In the genomic region with DNA sequence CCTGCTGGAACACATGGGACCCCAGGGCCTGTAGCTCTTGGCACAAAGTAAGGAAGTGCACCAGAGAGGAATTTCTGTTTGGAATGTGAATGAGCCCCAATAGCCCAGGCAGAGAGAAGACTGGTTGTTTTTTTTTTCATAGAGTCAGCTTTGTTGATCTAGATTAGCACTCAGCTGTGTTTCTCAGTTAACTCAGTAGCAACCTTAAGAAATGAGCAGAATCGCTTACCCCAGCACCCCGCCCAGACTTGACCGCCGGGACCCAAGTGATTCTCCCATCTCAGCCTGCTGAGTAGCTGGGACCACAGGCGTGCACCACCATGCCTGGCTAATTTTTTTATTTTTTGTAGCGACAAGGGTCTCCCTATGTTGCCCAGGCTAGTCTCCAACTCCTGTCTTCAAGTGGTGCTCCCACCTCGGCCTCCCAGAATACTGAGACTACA, we compare ENCODE assay signal across 8 cellular contexts. TPM values are rescaled to one million over a fixed set of nuclear protein-coding genes. Genes with fewer than 3 reads are reported as not detected.
DNase-seq lines count a peak whose midpoint lies in the region; ATAC-seq and TF ChIP-seq lines count a peak whose summit lies in the region.

No MANE protein-coding gene starts in this region.

- H3K4me3 ChIP-seq in Caco-2 (ENCODE audit: low read depth, low read length) (no peak overlapping the region), LNCaP clone FGC (ENCODE audit: low read depth, low read length) (peak overlapping the region; percentile 93), colonic mucosa (peak overlapping the region; percentile 78), muscle layer of duodenum (ENCODE audit: low read depth in 1 of 2, low read length in 2 of 2) (peak overlapping the region; percentile 38 to 95)

- intact Hi-C loops in Caco-2 (cut with micrococcal nuclease; ENCODE audit: unreplicated experiment) (no loop called here), colonic mucosa (cut with DNase I) (no loop called here)

- H3K36me3 ChIP-seq in Caco-2 (ENCODE audit: control insufficient read depth, insufficient read depth, low read length) (peaks cover 1% of the 10 kb centered on the region; the same call in 1 of the 2 replicates), colonic mucosa (no peaks in the 10 kb centered on the region), muscle layer of duodenum (ENCODE audit: control insufficient read depth in 1 of 2, insufficient read depth in 2 of 2, low read length in 2 of 2) (peaks cover 5 to 15% of the 10 kb centered on the region in 2 donors)

- TF ChIP-seq CTCF in Caco-2 (IDR thresholded peaks at IDR 0.05; ENCODE audit: insufficient read depth in 1 of 2, low read depth in 1 of 2, low read length in 1 of 2, severe bottlenecking in 1 of 2, unreplicated experiment in 1 of 2) (no peak), LNCaP clone FGC (IDR thresholded peaks at IDR 0.05; ENCODE audit: control insufficient read depth, extremely low read depth, insufficient read depth) (no peak), colonic mucosa (IDR thresholded peaks at IDR 0.05) (no peak)

- peaks cover 19% of the 10 kb centered on the region for H3K4me1 Mint-ChIP-seq in Caco-2 (ENCODE audit: low read depth, unreplicated experiment)

- H3K4me1 ChIP-seq in Caco-2 (peaks cover 23% of the 10 kb centered on the region), colonic mucosa (no peaks in the 10 kb centered on the region), muscle layer of duodenum (ENCODE audit: control insufficient read depth in 1 of 2, insufficient read depth in 2 of 2, low read length in 2 of 2) (peaks cover 15 to 39% of the 10 kb centered on the region in 2 donors)

- H3K9me3 ChIP-seq in Caco-2 (no peaks in the 10 kb centered on the region), colonic mucosa (no peaks in the 10 kb centered on the region), muscle layer of duodenum (ENCODE audit: control insufficient read depth in 1 of 2, low read length in 2 of 2) (no peaks in the 10 kb centered on the region)

- H3K27ac Mint-ChIP-seq in Caco-2 (ENCODE audit: unreplicated experiment), result peak overlapping the region; percentile 99

- H3K36me3 Mint-ChIP-seq in Caco-2 (ENCODE audit: insufficient read depth, unreplicated experiment), result peaks cover 87% of the 10 kb centered on the region

- H3K9ac ChIP-seq in colonic mucosa (ENCODE audit: low read depth in 2 of 2, low read length in 2 of 2), result peak overlapping the region in 1 of 2 donors; percentile 95

- peak overlapping the region; percentile 93 for H3K4me3 Mint-ChIP-seq in Caco-2 (ENCODE audit: unreplicated experiment)

- CTCF ChIA-PET in Caco-2 (lab: Charles Lee), result interaction anchor here (0.6 to 1.1 kb wide), 3 partner anchors 11 to 14 kb away, joined by 3 to 6 read pairs (median 3); no protein-coding TSS in a partner anchor

- DNase-seq in Caco-2 (peak in 1 of 2 experiments; percentile 40), LNCaP clone FGC (ENCODE audit: low read depth) (no peak), colonic mucosa (no peak), SIG-M5 (lab: John Stamatoyannopoulos, UW) (no peak)
- DNase-seq in stimulated activated CD8-positive, alpha-beta memory T cell treated with anti-CD3 and anti-CD28 coated beads, Interleukin-4, amount 100 ng/mL, for 48 hours, result no peak

- ATAC-seq in HG03025 (IDR thresholded peaks at IDR 0.05; ENCODE audit: low FRiP score, unreplicated experiment), result no peak
- no peak for ATAC-seq in HG02970 (IDR thresholded peaks at IDR 0.05; ENCODE audit: low FRiP score, unreplicated experiment)

- POLR2A ChIA-PET in Caco-2 (lab: Charles Lee), result interaction anchor here (0.5 to 0.8 kb wide), 3 partner anchors 13 to 23 kb away, joined by 3 to 4 read pairs (median 4); no protein-coding TSS in a partner anchor

- BruUV-seq in Caco-2 (replicated peaks; lab: Mats Ljungman, UMichigan), result no TSS peak

- H3K27me3 ChIP-seq in Caco-2 (replicated peaks; ENCODE audit: control insufficient read depth, insufficient read depth, low read length) (no peaks in the 10 kb centered on the region), colonic mucosa (no peaks in the 10 kb centered on the region), muscle layer of duodenum (ENCODE audit: low read depth, low read length) (no peaks in the 10 kb centered on the region)

- H3K27me3 Mint-ChIP-seq in Caco-2 (ENCODE audit: insufficient read depth, unreplicated experiment), result no peaks in the 10 kb centered on the region

- peak overlapping the region; percentile 97 for H3K27ac ChIP-seq in colonic mucosa
- no peak overlapping the region for H3K27ac ChIP-seq in muscle layer of duodenum (ENCODE audit: low read length)

- no peaks in the 10 kb centered on the region for H3K9me3 Mint-ChIP-seq in Caco-2 (ENCODE audit: unreplicated experiment)

RNA-seq across cellular contexts. Expression of a gene that starts 2.8 kb away (rescaled TPM):
- total RNA-seq in Caco-2 (2022) (44.3 and 50.5 TPM in 2 replicates), colonic mucosa (10 to 100 TPM; 20.5 to 21.1 TPM)

RNA-seq across cellular contexts. Expression of a gene that starts 3.0 kb away (rescaled TPM):
- 275 and 299 TPM in 2 replicates for total RNA-seq in Caco-2 (2022)
- total RNA-seq in colonic mucosa, result 100 to 1,000 TPM; 116 to 119 TPM
